ENCODE assay signal across 8 cellular contexts in the genomic region with DNA sequence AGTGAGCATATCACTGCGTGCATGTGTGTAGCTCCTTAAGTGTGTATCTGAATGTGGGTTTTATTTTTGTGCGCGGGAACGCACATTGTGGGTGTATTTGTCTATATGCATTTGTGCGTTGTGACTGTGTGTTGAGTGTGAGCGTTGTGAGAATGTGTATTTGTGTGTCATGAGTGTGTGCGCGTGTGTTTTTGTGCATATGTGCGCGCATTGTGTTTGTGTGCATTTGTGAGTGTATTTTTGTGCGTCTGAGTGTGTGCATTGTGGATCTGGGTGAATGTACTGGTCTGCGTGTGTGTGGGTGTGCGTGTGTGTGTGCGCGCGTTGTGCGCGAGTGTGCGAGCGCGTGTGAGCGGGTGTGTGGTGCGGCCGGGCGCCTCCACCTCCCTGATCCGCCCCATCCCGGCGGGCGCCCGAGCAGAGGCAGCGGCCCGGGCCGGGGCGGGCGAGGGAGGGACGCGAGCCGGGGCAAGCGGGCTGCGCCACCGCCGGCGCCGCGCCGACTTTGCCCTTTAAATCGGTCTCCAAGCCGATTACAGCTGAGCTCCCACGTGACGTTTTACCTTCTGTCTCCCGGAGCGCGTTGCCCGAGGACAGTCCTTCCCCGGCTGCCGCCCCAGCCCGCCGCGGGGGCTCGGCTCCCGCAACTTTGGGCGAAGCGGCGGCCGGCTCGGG. TPM values are rescaled to one million over a fixed set of nuclear protein-coding genes. Genes with fewer than 3 reads are reported as not detected.
DNase-seq lines count a peak whose midpoint lies in the region; ATAC-seq and TF ChIP-seq lines count a peak whose summit lies in the region.

A gene with protein sequence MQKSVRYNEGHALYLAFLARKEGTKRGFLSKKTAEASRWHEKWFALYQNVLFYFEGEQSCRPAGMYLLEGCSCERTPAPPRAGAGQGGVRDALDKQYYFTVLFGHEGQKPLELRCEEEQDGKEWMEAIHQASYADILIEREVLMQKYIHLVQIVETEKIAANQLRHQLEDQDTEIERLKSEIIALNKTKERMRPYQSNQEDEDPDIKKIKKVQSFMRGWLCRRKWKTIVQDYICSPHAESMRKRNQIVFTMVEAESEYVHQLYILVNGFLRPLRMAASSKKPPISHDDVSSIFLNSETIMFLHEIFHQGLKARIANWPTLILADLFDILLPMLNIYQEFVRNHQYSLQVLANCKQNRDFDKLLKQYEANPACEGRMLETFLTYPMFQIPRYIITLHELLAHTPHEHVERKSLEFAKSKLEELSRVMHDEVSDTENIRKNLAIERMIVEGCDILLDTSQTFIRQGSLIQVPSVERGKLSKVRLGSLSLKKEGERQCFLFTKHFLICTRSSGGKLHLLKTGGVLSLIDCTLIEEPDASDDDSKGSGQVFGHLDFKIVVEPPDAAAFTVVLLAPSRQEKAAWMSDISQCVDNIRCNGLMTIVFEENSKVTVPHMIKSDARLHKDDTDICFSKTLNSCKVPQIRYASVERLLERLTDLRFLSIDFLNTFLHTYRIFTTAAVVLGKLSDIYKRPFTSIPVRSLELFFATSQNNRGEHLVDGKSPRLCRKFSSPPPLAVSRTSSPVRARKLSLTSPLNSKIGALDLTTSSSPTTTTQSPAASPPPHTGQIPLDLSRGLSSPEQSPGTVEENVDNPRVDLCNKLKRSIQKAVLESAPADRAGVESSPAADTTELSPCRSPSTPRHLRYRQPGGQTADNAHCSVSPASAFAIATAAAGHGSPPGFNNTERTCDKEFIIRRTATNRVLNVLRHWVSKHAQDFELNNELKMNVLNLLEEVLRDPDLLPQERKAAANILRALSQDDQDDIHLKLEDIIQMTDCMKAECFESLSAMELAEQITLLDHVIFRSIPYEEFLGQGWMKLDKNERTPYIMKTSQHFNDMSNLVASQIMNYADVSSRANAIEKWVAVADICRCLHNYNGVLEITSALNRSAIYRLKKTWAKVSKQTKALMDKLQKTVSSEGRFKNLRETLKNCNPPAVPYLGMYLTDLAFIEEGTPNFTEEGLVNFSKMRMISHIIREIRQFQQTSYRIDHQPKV (N-terminal part only) (plus strand): TSS at position 596 of the 675 bp plus-strand sequence. CDS start 376 bp downstream, outside the sequence.

- peaks cover 3% of the 10 kb centered on the region for H3K36me3 Mint-ChIP-seq in osteocyte (ENCODE audit: unreplicated experiment)

- H3K27ac ChIP-seq in RWPE1: no peak within 1 kb of the TSS
- H3K27ac ChIP-seq in transverse colon: peak within 1 kb of the TSS; percentile 49 to 61 (median 53)

- H3K27me3 ChIP-seq in transverse colon: peaks cover 45% of the 10 kb centered on the region

- no peak for TF ChIP-seq CTCF in RWPE1 (conservative IDR thresholded peaks at IDR 0.05; ENCODE audit: low read depth)
- no peak for TF ChIP-seq CTCF in osteocyte (IDR thresholded peaks at IDR 0.05)
- TF ChIP-seq CTCF in transverse colon (IDR thresholded peaks at IDR 0.05): no peak

- peak within 1 kb of the TSS; percentile 23 to 47 (median 42) for H3K4me3 ChIP-seq in transverse colon

- 19 to 65% methylated on average over 10 to 52 of the region's 66 CpGs for WGBS in transverse colon (ENCODE audit: low coverage in 1 of 2), 2 donors

- POLR2A ChIA-PET in RWPE1 (lab: Yijun Ruan, JAX; ENCODE audit: low non-redundant PET): no interaction called here

- H3K9me3 ChIP-seq in transverse colon: no peaks in the 10 kb centered on the region

- TF ChIP-seq POLR2A in transverse colon (IDR thresholded peaks at IDR 0.05): no peak

- H3K4me1 ChIP-seq in transverse colon: peaks cover 0 to 20% (median 6%) of the 10 kb centered on the region in 4 donors

- TF ChIP-seq EP300 in transverse colon (IDR thresholded peaks at IDR 0.05; ENCODE audit: low read depth): no peak

- ATAC-seq in GM21360 (IDR thresholded peaks at IDR 0.05; ENCODE audit: unreplicated experiment): no peak

- H3K27me3 Mint-ChIP-seq in osteocyte (ENCODE audit: unreplicated experiment): peaks cover 78% of the 10 kb centered on the region

- H3K4me3 Mint-ChIP-seq in osteocyte (ENCODE audit: unreplicated experiment): peak within 1 kb of the TSS; percentile 70

- no peaks in the 10 kb centered on the region for H3K9me3 Mint-ChIP-seq in osteocyte (ENCODE audit: unreplicated experiment)

- CTCF ChIA-PET in RWPE1 (lab: Yijun Ruan, JAX): interaction anchor here (0.6 to 1.0 kb wide), 3 partner anchors 67 to 1038 kb away, joined by 3 read pairs; no protein-coding TSS in a partner anchor

- peaks cover 16% of the 10 kb centered on the region for H3K4me1 Mint-ChIP-seq in osteocyte (ENCODE audit: unreplicated experiment)

- no peak within 1 kb of the TSS for H3K27ac Mint-ChIP-seq in osteocyte (ENCODE audit: unreplicated experiment)

- in situ Hi-C loops in transverse colon (cut with MboI; ENCODE audit: low pct_ligation_motif_present in 1 of 4, low pct_unique_long_range_greater_than_20kb in 1 of 4, low sequenced_read_pairs in 3 of 4): no loop called here

- intact Hi-C loops in transverse colon (cut with DNase I; ENCODE audit: low total_unique reads): no loop called here

- H3K36me3 ChIP-seq in transverse colon: no peaks in the 10 kb centered on the region

- DNase-seq in COR-L47 (lab: John Stamatoyannopoulos, UW) (peak; percentile 6), RWPE1 (ENCODE audit: low spot score) (peak; percentile 64), glomerular visceral epithelial cell (ENCODE audit: extremely low spot score) (peak; percentile 73), osteocyte (ENCODE audit: extremely low spot score, unreplicated experiment) (no peak), transverse colon (peak; percentile 49), cerebellar cortex (ENCODE audit: low spot score) (no peak)
- peak; percentile 63 for DNase-seq in activated naive CD4-positive, alpha-beta T cell treated with anti-CD3 and anti-CD28 coated beads, Interleukin-2, amount 50 U/mL, for 16 hours

RNA-seq across cellular contexts. Expression of the gene that starts here (rescaled TPM):
- total RNA-seq in osteocyte (0.05 TPM in 2 replicates), transverse colon (1 to 10 TPM; 2.0 to 3.6 (median 2.8) TPM)

Comparison
In these comparisons a context has a peak if more than half of its experiments do, and no peak if none do; other contexts are left out.
1. DNase-seq: peak in COR-L47 (single experiment), RWPE1 (single experiment), activated naive CD4-positive, alpha-beta T cell treated with anti-CD3 and anti-CD28 coated beads, Interleukin-2, amount 50 U/mL, for 16 hours (single experiment), glomerular visceral epithelial cell (single experiment) and transverse colon (single experiment); none in osteocyte (single experiment) and cerebellar cortex (single experiment).